In genomic region chrX:53383376-53384087, GRCh38 we compare ENCODE assay signal across 2 cellular contexts.
A peak's percentile ranks its signal among the peaks of the same experiment; 100 is the strongest.
TF ChIP-seq lines count a peak whose summit lies in the region.

No MANE protein-coding gene starts in this region.

TF ChIP-seq in HepG2, 621 proteins besides CTCF, POLR2A, EP300 and RAD21 (continues in another document):
- no peak for TF ChIP-seq ZFP37 (CRISPR knock-in tag; IDR thresholded peaks at IDR 0.05; ENCODE audit: borderline replicate concordance)
- TF ChIP-seq ZBTB7A (CRISPR knock-in tag; IDR thresholded peaks at IDR 0.05): no peak
- no peak for TF ChIP-seq TAF1 (CRISPR knock-in tag; IDR thresholded peaks at IDR 0.05)
- no peak for TF ChIP-seq XBP1 (CRISPR knock-in tag; IDR thresholded peaks at IDR 0.05)
- no peak for TF ChIP-seq ZNF251 (CRISPR knock-in tag; IDR thresholded peaks at IDR 0.05)
- TF ChIP-seq ZNF207 (IDR thresholded peaks at IDR 0.05; ENCODE audit: borderline replicate concordance): no peak
- no peak for TF ChIP-seq GMEB2 (CRISPR knock-in tag; IDR thresholded peaks at IDR 0.05; ENCODE audit: low read depth)
- no peak for TF ChIP-seq SOX13 (IDR thresholded peaks at IDR 0.05)
- peak in 1 of 2 experiments; percentile 54; a peak in 1 of 4 replicates for TF ChIP-seq SOX13 (CRISPR knock-in tag; conservative IDR thresholded peaks at IDR 0.05 in 1 of 2, IDR thresholded peaks at IDR 0.05 in 1 of 2)
- TF ChIP-seq ZNF431 (CRISPR knock-in tag; IDR thresholded peaks at IDR 0.05; ENCODE audit: borderline replicate concordance, low read depth): no peak
- no peak for TF ChIP-seq NPAS2 (CRISPR knock-in tag; IDR thresholded peaks at IDR 0.05; ENCODE audit: borderline replicate concordance)
- no peak for TF ChIP-seq TBL1XR1 (IDR thresholded peaks at IDR 0.05; ENCODE audit: borderline replicate concordance, low read length, partially characterized antibody)
- peak; percentile 59 for TF ChIP-seq ARID5B (CRISPR knock-in tag; IDR thresholded peaks at IDR 0.05)
- no peak for TF ChIP-seq ZNF746 (CRISPR knock-in tag; IDR thresholded peaks at IDR 0.05)
- TF ChIP-seq ZNF781 (CRISPR knock-in tag; IDR thresholded peaks at IDR 0.05; ENCODE audit: borderline replicate concordance, not compliant biosample characterization): no peak
- TF ChIP-seq SNAI1 (CRISPR knock-in tag; IDR thresholded peaks at IDR 0.05; ENCODE audit: borderline replicate concordance): no peak
- no peak for TF ChIP-seq SMC3 (IDR thresholded peaks at IDR 0.05; ENCODE audit: low read length)
- no peak for TF ChIP-seq NFYB (CRISPR knock-in tag; IDR thresholded peaks at IDR 0.05)
- TF ChIP-seq KLF6 (CRISPR knock-in tag; IDR thresholded peaks at IDR 0.05): no peak
- no peak for TF ChIP-seq NFIC (IDR thresholded peaks at IDR 0.05; ENCODE audit: low read length)
- TF ChIP-seq ZNF619 (CRISPR knock-in tag; IDR thresholded peaks at IDR 0.05): no peak
- peak; percentile 26; the same call in 1 of the 2 replicates for TF ChIP-seq ZNF263 (CRISPR knock-in tag; IDR thresholded peaks at IDR 0.05)
- TF ChIP-seq IRF9 (CRISPR knock-in tag; IDR thresholded peaks at IDR 0.05; ENCODE audit: borderline replicate concordance): no peak
- TF ChIP-seq TBX2 (CRISPR knock-in tag; IDR thresholded peaks at IDR 0.05; ENCODE audit: borderline replicate concordance): no peak; the same call in 1 of the 2 replicates
- no peak for TF ChIP-seq MYC (CRISPR knock-in tag; IDR thresholded peaks at IDR 0.05; ENCODE audit: borderline replicate concordance)
- TF ChIP-seq ZNF138 (CRISPR knock-in tag; IDR thresholded peaks at IDR 0.05; ENCODE audit: low read depth): no peak
- no peak for TF ChIP-seq ZFAT (CRISPR knock-in tag; conservative IDR thresholded peaks at IDR 0.05)
- TF ChIP-seq ZNF17 (CRISPR knock-in tag; IDR thresholded peaks at IDR 0.05): no peak
- no peak for TF ChIP-seq MBD4 (IDR thresholded peaks at IDR 0.05; ENCODE audit: borderline replicate concordance, low read length)

TF ChIP-seq in WTC11, 78 proteins besides CTCF, POLR2A, EP300 and RAD21:
- TF ChIP-seq FOXK1 (CRISPR knock-in tag; IDR thresholded peaks at IDR 0.05): no peak
- no peak for TF ChIP-seq GABPB1 (CRISPR knock-in tag; IDR thresholded peaks at IDR 0.05)
- no peak for TF ChIP-seq E2F5 (CRISPR knock-in tag; IDR thresholded peaks at IDR 0.05)
